Comparison of ENCODE assay signal across 19 cellular contexts in genomic region chr16:70473446-70474319, GRCh38. TPM values are rescaled to one million over a fixed set of nuclear protein-coding genes. Genes with fewer than 3 reads are reported as not detected.
A peak's percentile ranks its signal among the peaks of the same experiment; 100 is the strongest.
DNase-seq lines count a peak whose midpoint lies in the region; ATAC-seq, FAIRE-seq and TF ChIP-seq lines count a peak whose summit lies in the region.
"Had no signal": no experiment of that assay in that cellular context is flagged by ENCODE, and none has a peak within 500 bp of the region (broad histone marks: within the 10 kb centered on the region; RNA-seq: fewer than 3 reads in every experiment).

No MANE protein-coding gene starts in this region.

- intact Hi-C loops in Right ventricle myocardium inferior (cut with DNase I) (no loop called here), kidney (cut with DNase I) (no loop called here), upper lobe of right lung (cut with DNase I) (no loop called here)

- DNase-seq in CD4-positive, CD25-positive, alpha-beta regulatory T cell, result peak in 1 of 3 donors; percentile 24
- DNase-seq in OCI-M1 (lab: John Stamatoyannopoulos, UW), result peak; percentile 2
- no peak for DNase-seq in foreskin keratinocyte
- no peak for DNase-seq in Right ventricle myocardium inferior (ENCODE audit: missing footprints)
- no peak for DNase-seq in NCI-H345 treated with DMSO at 0.1 percent for 48 hours (lab: John Stamatoyannopoulos, UW; ENCODE audit: unreplicated experiment)
- DNase-seq in kidney, result no peak
- DNase-seq in upper lobe of right lung, result no peak
- DNase-seq: activated T-cell treated with anti-CD3 and anti-CD28 coated beads, Interleukin-2, amount 50 U/mL, for 72 hours; CD4-positive, alpha-beta memory T cell; GOT3; NCI-H1417 treated with DMSO at 0.1 percent for 48 hours; NCI-H446; stimulated activated CD4-positive, alpha-beta T cell treated with anti-CD3 and anti-CD28 coated beads, Interleukin-4, amount 100 ng/mL, for 1 hour had no signal

- TF ChIP-seq CTCF in GM12872 (IDR thresholded peaks at IDR 0.05; ENCODE audit: insufficient read depth, low read depth, low read length) (peak; percentile 29; the same call in 1 of the 3 replicates), foreskin keratinocyte (conservative IDR thresholded peaks at IDR 0.05) (peak; percentile 25), kidney (IDR thresholded peaks at IDR 0.05; ENCODE audit: borderline replicate concordance, extremely low read depth, insufficient read depth) (no peak), upper lobe of right lung (IDR thresholded peaks at IDR 0.05) (no peak)

- H3K4me1 Mint-ChIP-seq in CD4-positive, CD25-positive, alpha-beta regulatory T cell, result peaks cover 0 to 6% (median 4%) of the 10 kb centered on the region in 4 donors

- H3K27me3 ChIP-seq in CD4-positive, CD25-positive, alpha-beta regulatory T cell (ENCODE audit: control insufficient read depth, insufficient read depth, low read length), result no peaks in the 10 kb centered on the region
- H3K27me3 ChIP-seq in foreskin keratinocyte, result no peaks in the 10 kb centered on the region
- H3K27me3 ChIP-seq in upper lobe of right lung, result no peaks in the 10 kb centered on the region
- H3K27me3 ChIP-seq: upper lobe of left lung had no signal

- H3K9ac ChIP-seq in kidney (ENCODE audit: low read length in 2 of 2), result no peak overlapping the region

- no peak overlapping the region for H3K4me3 Mint-ChIP-seq in CD4-positive, CD25-positive, alpha-beta regulatory T cell
- H3K4me3 Mint-ChIP-seq: activated T-cell treated with anti-CD3 and anti-CD28 coated beads, Interleukin-2, amount 50 U/mL, for 72 hours; CD4-positive, alpha-beta memory T cell; natural killer cell treated with Interleukin-12 subunit alpha and Interleukin-12 subunit beta and Interleukin-15 and Interleukin-18, amount 100 ng/mL, for 72 hours had no signal

- no peak for ATAC-seq in CD4-positive, CD25-positive, alpha-beta regulatory T cell (ENCODE audit: low read depth in 2 of 2)
- ATAC-seq in foreskin keratinocyte, result no peak
- no peak for ATAC-seq in Right ventricle myocardium inferior
- no peak for ATAC-seq in upper lobe of right lung
- ATAC-seq: activated CD4-positive, CD25-positive, alpha-beta regulatory T cell treated with anti-CD3 and anti-CD28 coated beads, Interleukin-2, amount 50 U/mL, for 24 hours; activated T-cell treated with anti-CD3 and anti-CD28 coated beads, Interleukin-2, amount 50 U/mL, for 72 hours; natural killer cell treated with Interleukin-12 subunit alpha and Interleukin-12 subunit beta and Interleukin-15 and Interleukin-18, amount 100 ng/mL, for 72 hours; right cardiac atrium had no signal

- H3K27ac ChIP-seq in CD4-positive, CD25-positive, alpha-beta regulatory T cell (ENCODE audit: insufficient read depth, low read length, poor library complexity, severe bottlenecking), result no peak overlapping the region
- H3K27ac ChIP-seq in foreskin keratinocyte, result no peak overlapping the region
- no peak overlapping the region for H3K27ac ChIP-seq in kidney (ENCODE audit: low read depth in 2 of 2, low read length in 2 of 2)
- no peak overlapping the region for H3K27ac ChIP-seq in upper lobe of right lung
- H3K27ac ChIP-seq: upper lobe of left lung had no signal

- no peak overlapping the region for H3K4me3 ChIP-seq in CD4-positive, CD25-positive, alpha-beta regulatory T cell (ENCODE audit: low read depth, low read length)
- H3K4me3 ChIP-seq in kidney (ENCODE audit: low read length in 2 of 2) (no peak overlapping the region), upper lobe of right lung (no peak overlapping the region)
- H3K4me3 ChIP-seq: lung, upper lobe of left lung had no signal

- no peak for FAIRE-seq in kidney (lab: Jason Lieb, UNC)

- H3K36me3 Mint-ChIP-seq in CD4-positive, CD25-positive, alpha-beta regulatory T cell, result peaks cover 13% of the 10 kb centered on the region
- H3K36me3 Mint-ChIP-seq: natural killer cell treated with Interleukin-12 subunit alpha and Interleukin-12 subunit beta and Interleukin-15 and Interleukin-18, amount 100 ng/mL, for 72 hours had no signal

- H3K36me3 ChIP-seq in CD4-positive, CD25-positive, alpha-beta regulatory T cell (ENCODE audit: control insufficient read depth, insufficient read depth, low read length), result peaks cover 8% of the 10 kb centered on the region
- H3K36me3 ChIP-seq in kidney (ENCODE audit: control insufficient read depth in 1 of 2, insufficient read depth in 2 of 2, low read length in 2 of 2) (peaks cover 0 to 4% of the 10 kb centered on the region in 2 donors), upper lobe of right lung (peaks cover 32% of the 10 kb centered on the region)

- H3K27ac Mint-ChIP-seq in CD4-positive, CD25-positive, alpha-beta regulatory T cell, result peak overlapping the region in 2 of 3 donors; percentile 49 to 54
- H3K27ac Mint-ChIP-seq: activated T-cell treated with anti-CD3 and anti-CD28 coated beads, Interleukin-2, amount 50 U/mL, for 72 hours; natural killer cell treated with Interleukin-12 subunit alpha and Interleukin-12 subunit beta and Interleukin-15 and Interleukin-18, amount 100 ng/mL, for 72 hours had no signal

- H3K9me3 ChIP-seq in CD4-positive, CD25-positive, alpha-beta regulatory T cell (ENCODE audit: control insufficient read depth in 2 of 2, low read length in 2 of 2), result no peaks in the 10 kb centered on the region
- H3K9me3 ChIP-seq in kidney (ENCODE audit: control insufficient read depth in 1 of 2, low read length in 2 of 2), result no peaks in the 10 kb centered on the region
- no peaks in the 10 kb centered on the region for H3K9me3 ChIP-seq in upper lobe of right lung
- H3K9me3 ChIP-seq: upper lobe of left lung had no signal

- peaks cover 0 to 3% (median 0%) of the 10 kb centered on the region in 7 donors for H3K9me3 Mint-ChIP-seq in CD4-positive, CD25-positive, alpha-beta regulatory T cell
- H3K9me3 Mint-ChIP-seq: activated T-cell treated with anti-CD3 and anti-CD28 coated beads, Interleukin-2, amount 50 U/mL, for 72 hours; CD4-positive, alpha-beta memory T cell; natural killer cell treated with Interleukin-12 subunit alpha and Interleukin-12 subunit beta and Interleukin-15 and Interleukin-18, amount 100 ng/mL, for 72 hours had no signal

- H3K27me3 Mint-ChIP-seq in CD4-positive, CD25-positive, alpha-beta regulatory T cell, result no peaks in the 10 kb centered on the region
- H3K27me3 Mint-ChIP-seq: CD4-positive, alpha-beta memory T cell; natural killer cell treated with Interleukin-12 subunit alpha and Interleukin-12 subunit beta and Interleukin-15 and Interleukin-18, amount 100 ng/mL, for 72 hours had no signal

- peaks cover 3% of the 10 kb centered on the region for H3K4me1 ChIP-seq in CD4-positive, CD25-positive, alpha-beta regulatory T cell (ENCODE audit: control insufficient read depth, insufficient read depth, low read length, poor library complexity, severe bottlenecking)
- H3K4me1 ChIP-seq in foreskin keratinocyte (peaks cover 20% of the 10 kb centered on the region), kidney (ENCODE audit: control insufficient read depth in 1 of 2, insufficient read depth in 1 of 2, low read depth in 1 of 2, low read length in 2 of 2) (peaks cover 0 to 3% of the 10 kb centered on the region in 2 donors), upper lobe of right lung (peaks cover 10% of the 10 kb centered on the region)

RNA-seq across cellular contexts. Expression of gene FCSK, which starts 19.3 kb away (rescaled TPM):
- total RNA-seq in CD4-positive, CD25-positive, alpha-beta regulatory T cell, result 28.5 TPM
- polyA plus RNA-seq in CD4-positive, CD25-positive, alpha-beta regulatory T cell, result 10 to 100 TPM in 1 of 4 donors, 1 to 10 TPM in 3; 5.7 to 11.5 (median 7.7) TPM
- 7.6 and 8.4 TPM in 2 replicates for total RNA-seq in foreskin keratinocyte
- polyA plus RNA-seq in foreskin keratinocyte, result 5.7 and 6.2 TPM in 2 replicates
- 7.5 TPM for total RNA-seq in Right ventricle myocardium inferior
- 32.5 TPM for total RNA-seq in kidney
- 18.7 TPM for polyA plus RNA-seq in kidney (ENCODE audit: insufficient read depth, low read depth, low replicate concordance)
- 26.0 TPM for total RNA-seq in upper lobe of right lung

RNA-seq across cellular contexts. Expression of gene ST3GAL2, which starts 34.8 kb away (rescaled TPM):
- 22.1 TPM for total RNA-seq in CD4-positive, CD25-positive, alpha-beta regulatory T cell
- polyA plus RNA-seq in CD4-positive, CD25-positive, alpha-beta regulatory T cell, result 10 to 100 TPM; 10.5 to 17.5 (median 14.6) TPM
- total RNA-seq in foreskin keratinocyte (12.3 and 12.5 TPM in 2 replicates), Right ventricle myocardium inferior (25.6 TPM), kidney (28.6 TPM), upper lobe of right lung (30.9 TPM)
- polyA plus RNA-seq in foreskin keratinocyte (6.7 and 6.9 TPM in 2 replicates), kidney (ENCODE audit: insufficient read depth, low read depth, low replicate concordance) (10.6 TPM)

RNA-seq across cellular contexts. Expression of gene COG4, which starts 49.7 kb away (rescaled TPM):
- total RNA-seq in CD4-positive, CD25-positive, alpha-beta regulatory T cell, result 57.4 TPM
- 10 to 100 TPM; 37.5 to 73.2 (median 48.1) TPM for polyA plus RNA-seq in CD4-positive, CD25-positive, alpha-beta regulatory T cell
- total RNA-seq in foreskin keratinocyte (42.7 and 53.0 TPM in 2 replicates), Right ventricle myocardium inferior (46.5 TPM), kidney (69.7 TPM), upper lobe of right lung (63.0 TPM)
- polyA plus RNA-seq in foreskin keratinocyte (31.2 and 39.1 TPM in 2 replicates), kidney (ENCODE audit: insufficient read depth, low read depth, low replicate concordance) (42.9 TPM)

RNA-seq across cellular contexts. Expression of gene SF3B3, which starts 49.9 kb away (rescaled TPM):
- 190 TPM for total RNA-seq in CD4-positive, CD25-positive, alpha-beta regulatory T cell
- polyA plus RNA-seq in CD4-positive, CD25-positive, alpha-beta regulatory T cell, result 100 to 1,000 TPM; 110 to 165 (median 136) TPM
- 179 and 180 TPM in 2 replicates for total RNA-seq in foreskin keratinocyte
- polyA plus RNA-seq in foreskin keratinocyte, result 155 and 199 TPM in 2 replicates
- 131 TPM for total RNA-seq in Right ventricle myocardium inferior
- total RNA-seq in kidney, result 246 TPM
- 92.9 TPM for polyA plus RNA-seq in kidney (ENCODE audit: insufficient read depth, low read depth, low replicate concordance)
- 174 TPM for total RNA-seq in upper lobe of right lung

Comparison
In these comparisons a context has a peak if more than half of its experiments do, and no peak if none do; other contexts are left out.
1. CTCF ChIP-seq: peak in GM12872 (single experiment) and foreskin keratinocyte (single experiment); none in kidney (single experiment) and upper lobe of right lung (single experiment).